In genomic region chr1:65253800-65254319, GRCh38 we compare ENCODE assay signal across 8 cellular contexts. TPM values are rescaled to one million over a fixed set of nuclear protein-coding genes. Genes with fewer than 3 reads are reported as not detected.
DNase-seq lines count a peak whose midpoint lies in the region; ATAC-seq and TF ChIP-seq lines count a peak whose summit lies in the region.

No MANE protein-coding gene starts in this region.

- H3K4me2 ChIP-seq in DOHH2 (ENCODE audit: low read length): peak overlapping the region; percentile 95

- DNase-seq in MG63: no peak
- peak; percentile 28 for DNase-seq in dermis blood vessel endothelial cell
- DNase-seq in nephron progenitor cell: no peak
- no peak for DNase-seq in pons (ENCODE audit: low spot score)
- DNase-seq in posterior vena cava (ENCODE audit: low spot score): no peak
- no peak for DNase-seq in Ammon's horn (ENCODE audit: low spot score)

- H3K9me3 ChIP-seq in DOHH2 (ENCODE audit: control insufficient read depth, insufficient read depth, low read length) (no peaks in the 10 kb centered on the region), MG63 (no peaks in the 10 kb centered on the region)

- no peak overlapping the region for H3K27ac ChIP-seq in DOHH2 (ENCODE audit: low read depth, low read length)

- peak overlapping the region; percentile 85 for H3K4me3 Mint-ChIP-seq in nephron progenitor cell

- H3K27me3 Mint-ChIP-seq in nephron progenitor cell (ENCODE audit: low read depth, poor library complexity): peaks cover 57% of the 10 kb centered on the region

- peaks cover 15% of the 10 kb centered on the region for H3K79me2 ChIP-seq in DOHH2 (ENCODE audit: control insufficient read depth, low read length)

- ATAC-seq in GM21619 (IDR thresholded peaks at IDR 0.05; ENCODE audit: unreplicated experiment): peak; percentile 26

- H3K36me3 Mint-ChIP-seq in nephron progenitor cell (ENCODE audit: low read depth): no peaks in the 10 kb centered on the region

- peaks cover 12% of the 10 kb centered on the region for H3K4me1 Mint-ChIP-seq in nephron progenitor cell

- intact Hi-C loops in posterior vena cava (cut with DNase I): no loop called here

- no peaks in the 10 kb centered on the region for H4K20me1 ChIP-seq in DOHH2 (ENCODE audit: control insufficient read depth, insufficient read depth, low read depth, low read length)

- H3K27ac Mint-ChIP-seq in nephron progenitor cell: no peak overlapping the region

- TF ChIP-seq CTCF in DOHH2 (IDR thresholded peaks at IDR 0.05; ENCODE audit: low read depth, low read length, poor library complexity, severe bottlenecking) (no peak), nephron progenitor cell (IDR thresholded peaks at IDR 0.05) (no peak)

- H3K9me3 Mint-ChIP-seq in nephron progenitor cell: no peaks in the 10 kb centered on the region

- H3F3A ChIP-seq in DOHH2 (ENCODE audit: control insufficient read depth, insufficient read depth): peaks cover 3% of the 10 kb centered on the region; the same call in 1 of the 2 replicates

- H3K4me3 ChIP-seq in DOHH2 (ENCODE audit: low read length) (peak overlapping the region; percentile 79), MG63 (peak overlapping the region; percentile 49)

- H3K27me3 ChIP-seq in DOHH2 (ENCODE audit: control insufficient read depth, low read length): no peaks in the 10 kb centered on the region
- no peaks in the 10 kb centered on the region; the same call in 1 of the 2 replicates for H3K27me3 ChIP-seq in MG63

- peaks cover 21% of the 10 kb centered on the region for H3K4me1 ChIP-seq in DOHH2 (ENCODE audit: control insufficient read depth, low read length)

- H3K36me3 ChIP-seq in DOHH2 (ENCODE audit: control insufficient read depth, low read length) (no peaks in the 10 kb centered on the region), MG63 (no peaks in the 10 kb centered on the region)

- no peaks in the 10 kb centered on the region for H3K9me2 ChIP-seq in DOHH2 (replicated peaks; ENCODE audit: control insufficient read depth, low read length)

RNA-seq across cellular contexts. Expression of gene DNAJC6, which starts 55.5 kb away (rescaled TPM):
- not detected in 2 replicates for total RNA-seq in MG63 (2014; rRNA removed; shearing (Covaris generic); ENCODE audit: low replicate concordance)
- total RNA-seq in dermis blood vessel endothelial cell (11.7 and 11.9 TPM in 2 replicates), posterior vena cava (1 to 10 TPM; 3.1 to 3.5 TPM)
